21 cellular contexts compared by ENCODE assay signal in genomic region chr4:65259251-65259650, GRCh38.
A peak's percentile ranks its signal among the peaks of the same experiment; 100 is the strongest.
DNase-seq lines count a peak whose midpoint lies in the region; ATAC-seq, FAIRE-seq and TF ChIP-seq lines count a peak whose summit lies in the region.
"Had no signal": no experiment of that assay in that cellular context is flagged by ENCODE, and none has a peak within 500 bp of the region (broad histone marks: within the 10 kb centered on the region; RNA-seq: fewer than 3 reads in every experiment).

No MANE protein-coding gene starts in this region.

- H3K4me1 Mint-ChIP-seq in GM23338 = peaks cover 14% of the 10 kb centered on the region; the same call in 2 of the 3 replicates
- H3K4me1 Mint-ChIP-seq in naive thymus-derived CD8-positive, alpha-beta T cell = no peaks in the 10 kb centered on the region
- H3K4me1 Mint-ChIP-seq in CD4-positive, alpha-beta memory T cell = no peaks in the 10 kb centered on the region
- H3K4me1 Mint-ChIP-seq: B cell; CD4-positive, CD25-positive, alpha-beta regulatory T cell; CD8-positive, alpha-beta memory T cell had no signal

- H3K9ac ChIP-seq in Loucy (ENCODE audit: low read depth, low read length, poor library complexity, severe bottlenecking) = no peak overlapping the region
- no peak overlapping the region for H3K9ac ChIP-seq in endothelial cell of umbilical vein (replicated peaks; ENCODE audit: extremely low read depth, insufficient read depth, low read length)
- H3K9ac ChIP-seq: BLaER1 had no signal

- CTCF ChIA-PET in endothelial cell of umbilical vein (lab: Charles Lee) = no interaction called here
- CTCF ChIA-PET in CD4-positive, alpha-beta memory T cell (lab: Charles Lee; ENCODE audit: partially characterized antibody) = no interaction called here

- no peak for FAIRE-seq in endothelial cell of umbilical vein (lab: Jason Lieb, UNC)
- FAIRE-seq: A204.1, GM12891, GM18507, H1 had no signal

- TF ChIP-seq CTCF in GM23338 (conservative IDR thresholded peaks at IDR 0.05; ENCODE audit: low read depth in 2 of 2) (no peak), Loucy (conservative IDR thresholded peaks at IDR 0.05; ENCODE audit: low read length) (no peak), endothelial cell of umbilical vein (IDR thresholded peaks at IDR 0.05; ENCODE audit: extremely low read depth in 1 of 2, insufficient read depth in 1 of 2, low read depth in 1 of 2, low read length in 2 of 2) (no peak)

- no peaks in the 10 kb centered on the region for H3K27me3 ChIP-seq in GM23338 (ENCODE audit: insufficient read depth)
- H3K27me3 ChIP-seq in Loucy (ENCODE audit: insufficient read depth, low read length, poor library complexity, severe bottlenecking) = no peaks in the 10 kb centered on the region
- no peaks in the 10 kb centered on the region for H3K27me3 ChIP-seq in endothelial cell of umbilical vein (ENCODE audit: control insufficient read depth in 2 of 2, insufficient read depth in 2 of 2, low read length in 2 of 2)
- H3K27me3 ChIP-seq in CD4-positive, alpha-beta memory T cell (ENCODE audit: insufficient read depth, low read length) = no peaks in the 10 kb centered on the region
- H3K27me3 ChIP-seq: BLaER1 had no signal

- no peak overlapping the region for H2AFZ ChIP-seq in GM23338
- peak overlapping the region; percentile 55; the same call in 1 of the 2 replicates for H2AFZ ChIP-seq in Loucy (ENCODE audit: low read length)
- peak overlapping the region; percentile 20 for H2AFZ ChIP-seq in endothelial cell of umbilical vein (ENCODE audit: low read depth, low read length)

- POLR2A ChIA-PET in endothelial cell of umbilical vein (lab: Charles Lee) = no interaction called here
- POLR2A ChIA-PET in naive thymus-derived CD8-positive, alpha-beta T cell (lab: Charles Lee) = no interaction called here
- POLR2A ChIA-PET in CD4-positive, alpha-beta memory T cell (lab: Charles Lee; ENCODE audit: partially characterized antibody) = no interaction called here

- intact Hi-C loops in endothelial cell of umbilical vein (cut with micrococcal nuclease) = no loop called here
- intact Hi-C loops in CD4-positive, alpha-beta memory T cell (cut with micrococcal nuclease) = no loop called here

- no peaks in the 10 kb centered on the region for H3K9me3 Mint-ChIP-seq in GM23338
- peaks cover 0 to 6% (median 3%) of the 10 kb centered on the region in 9 donors for H3K9me3 Mint-ChIP-seq in naive thymus-derived CD8-positive, alpha-beta T cell
- peaks cover 0 to 9% (median 4%) of the 10 kb centered on the region in 8 donors for H3K9me3 Mint-ChIP-seq in CD4-positive, alpha-beta memory T cell

- dilution Hi-C loops in endothelial cell of umbilical vein (cut with MboI; ENCODE audit: extremely low pct_ligation_motif_present, low sequenced_read_pairs) = no loop called here

- no peaks in the 10 kb centered on the region for H3K9me3 ChIP-seq in Loucy (ENCODE audit: insufficient read depth, low read depth, low read length)
- H3K9me3 ChIP-seq in endothelial cell of umbilical vein (replicated peaks; ENCODE audit: control insufficient read depth, insufficient read depth, low read length) = no peaks in the 10 kb centered on the region
- H3K9me3 ChIP-seq in CD4-positive, alpha-beta memory T cell (ENCODE audit: control insufficient read depth in 1 of 2, low read length in 2 of 2) = peaks cover 0 to 2% of the 10 kb centered on the region in 2 donors
- H3K9me3 ChIP-seq: BLaER1 had no signal

- H3K9me2 ChIP-seq in GM23338 (ENCODE audit: insufficient read depth) = no peaks in the 10 kb centered on the region
- H3K9me2 ChIP-seq in Loucy (replicated peaks; ENCODE audit: low read depth, low read length) = 0 out of 2 replicates have a peak, but pooled peaks cover 4% of the 10 kb centered on the region

- H3F3A ChIP-seq in GM23338 (replicated peaks; ENCODE audit: low read depth) (no peaks in the 10 kb centered on the region), Loucy (ENCODE audit: low read depth) (no peaks in the 10 kb centered on the region)

- H3K4me1 ChIP-seq in GM23338 (ENCODE audit: insufficient read depth) = peaks cover 8% of the 10 kb centered on the region
- no peaks in the 10 kb centered on the region for H3K4me1 ChIP-seq in Loucy (ENCODE audit: insufficient read depth, low read length, poor library complexity, severe bottlenecking)
- H3K4me1 ChIP-seq in endothelial cell of umbilical vein (ENCODE audit: control insufficient read depth, extremely low read depth, insufficient read depth, low read length) = no peaks in the 10 kb centered on the region
- no peaks in the 10 kb centered on the region for H3K4me1 ChIP-seq in CD4-positive, alpha-beta memory T cell (ENCODE audit: insufficient read depth, low read length)
- H3K4me1 ChIP-seq: BLaER1 had no signal

- no peaks in the 10 kb centered on the region for H3K9me1 ChIP-seq in endothelial cell of umbilical vein (replicated peaks; ENCODE audit: control insufficient read depth, extremely low read depth, insufficient read depth, low read length)

- no peaks in the 10 kb centered on the region for H3K36me3 ChIP-seq in GM23338 (ENCODE audit: insufficient read depth)
- no peaks in the 10 kb centered on the region for H3K36me3 ChIP-seq in Loucy (ENCODE audit: insufficient read depth, low read length)
- H3K36me3 ChIP-seq in endothelial cell of umbilical vein (ENCODE audit: control insufficient read depth in 2 of 2, extremely low read depth in 1 of 2, insufficient read depth in 2 of 2, low read length in 2 of 2) = no peaks in the 10 kb centered on the region
- H3K36me3 ChIP-seq in CD4-positive, alpha-beta memory T cell (ENCODE audit: insufficient read depth, low read length) = no peaks in the 10 kb centered on the region
- H3K36me3 ChIP-seq: BLaER1 had no signal

- no peaks in the 10 kb centered on the region for H3K27me3 Mint-ChIP-seq in GM23338 (ENCODE audit: insufficient read depth, low read depth, poor library complexity)
- H3K27me3 Mint-ChIP-seq in naive thymus-derived CD8-positive, alpha-beta T cell = no peaks in the 10 kb centered on the region
- no peaks in the 10 kb centered on the region for H3K27me3 Mint-ChIP-seq in CD4-positive, alpha-beta memory T cell
- H3K27me3 Mint-ChIP-seq: B cell; CD4-positive, CD25-positive, alpha-beta regulatory T cell; CD8-positive, alpha-beta memory T cell had no signal

- peak overlapping the region; percentile 26; the same call in 1 of the 2 replicates for H3K4me2 ChIP-seq in GM23338
- H3K4me2 ChIP-seq in Loucy (ENCODE audit: low read depth, low read length, poor library complexity, severe bottlenecking) = no peak overlapping the region
- no peak overlapping the region for H3K4me2 ChIP-seq in endothelial cell of umbilical vein (ENCODE audit: insufficient read depth, low read length)
- H3K4me2 ChIP-seq: BLaER1 had no signal

- no peak overlapping the region for H3K27ac ChIP-seq in GM23338 (ENCODE audit: low read depth)
- no peak overlapping the region for H3K27ac ChIP-seq in endothelial cell of umbilical vein (ENCODE audit: insufficient read depth, low read depth, low read length)
- H3K27ac ChIP-seq in CD4-positive, alpha-beta memory T cell (ENCODE audit: low read depth, low read length) = no peak overlapping the region
- H3K27ac ChIP-seq: 22Rv1, BLaER1, C4-2B had no signal

- ATAC-seq in GM23338 = no peak
- no peak for ATAC-seq in naive thymus-derived CD8-positive, alpha-beta T cell
- no peak for ATAC-seq in HG02938 (IDR thresholded peaks at IDR 0.05; ENCODE audit: unreplicated experiment)

- no peak overlapping the region for H3K4me3 Mint-ChIP-seq in GM23338
- H3K4me3 Mint-ChIP-seq in naive thymus-derived CD8-positive, alpha-beta T cell = no peak overlapping the region
- H3K4me3 Mint-ChIP-seq in CD4-positive, alpha-beta memory T cell = no peak overlapping the region
- H3K4me3 Mint-ChIP-seq: B cell; CD4-positive, CD25-positive, alpha-beta regulatory T cell; CD8-positive, alpha-beta memory T cell; HFFc6 had no signal

- DNase-seq in GM23338 (ENCODE audit: low spot score) (no peak), endothelial cell of umbilical vein (ENCODE audit: low read depth, low spot score) (no peak)
- no peak for DNase-seq in naive thymus-derived CD8-positive, alpha-beta T cell
- no peak for DNase-seq in CD4-positive, alpha-beta memory T cell
- DNase-seq: CD4-positive, CD25-positive, alpha-beta regulatory T cell; CD8-positive, alpha-beta memory T cell; DMS 273 treated with DMSO at 0.1 percent for 48 hours; DMS79 treated with DMSO at 0.1 percent for 48 hours; GF-D8; H7; HFFc6 had no signal

- no peaks in the 10 kb centered on the region for H4K20me1 ChIP-seq in GM23338 (replicated peaks; ENCODE audit: insufficient read depth)
- H4K20me1 ChIP-seq in Loucy (ENCODE audit: insufficient read depth, low read length, poor library complexity, severe bottlenecking) = no peaks in the 10 kb centered on the region
- H4K20me1 ChIP-seq in endothelial cell of umbilical vein (replicated peaks; ENCODE audit: control insufficient read depth, extremely low read depth, insufficient read depth, low read length) = no peaks in the 10 kb centered on the region
- H4K20me1 ChIP-seq: BLaER1 had no signal

- no TSS peak for BruUV-seq in endothelial cell of umbilical vein (replicated peaks; lab: Mats Ljungman, UMichigan)

- H3K79me2 ChIP-seq in GM23338 (replicated peaks; ENCODE audit: insufficient read depth) = no peaks in the 10 kb centered on the region
- H3K79me2 ChIP-seq in Loucy (ENCODE audit: insufficient read depth, low read length) = no peaks in the 10 kb centered on the region
- H3K79me2 ChIP-seq in endothelial cell of umbilical vein (ENCODE audit: control insufficient read depth, insufficient read depth, low read length) = no peaks in the 10 kb centered on the region

- no peak overlapping the region for H3K4me3 ChIP-seq in GM23338
- no peak overlapping the region for H3K4me3 ChIP-seq in Loucy (ENCODE audit: low read length, poor library complexity, severe bottlenecking)
- no peak overlapping the region for H3K4me3 ChIP-seq in endothelial cell of umbilical vein (replicated peaks in 1 of 3; ENCODE audit: insufficient read depth in 1 of 3, low read depth in 1 of 3, low read length in 3 of 3)
- H3K4me3 ChIP-seq in CD4-positive, alpha-beta memory T cell (ENCODE audit: low read length in 2 of 2) = no peak overlapping the region
- H3K4me3 ChIP-seq: BLaER1 had no signal

- TF ChIP-seq POLR2A in endothelial cell of umbilical vein (IDR thresholded peaks at IDR 0.05; ENCODE audit: low read depth, low read length) = no peak

- no peaks in the 10 kb centered on the region for H3K36me3 Mint-ChIP-seq in GM23338 (ENCODE audit: low read depth)
- H3K36me3 Mint-ChIP-seq in naive thymus-derived CD8-positive, alpha-beta T cell = no peaks in the 10 kb centered on the region
- no peaks in the 10 kb centered on the region for H3K36me3 Mint-ChIP-seq in CD4-positive, alpha-beta memory T cell
- H3K36me3 Mint-ChIP-seq: CD4-positive, CD25-positive, alpha-beta regulatory T cell; CD8-positive, alpha-beta memory T cell had no signal

- peak overlapping the region; percentile 70 for H3K27ac Mint-ChIP-seq in GM23338
- no peak overlapping the region for H3K27ac Mint-ChIP-seq in naive thymus-derived CD8-positive, alpha-beta T cell
- no peak overlapping the region for H3K27ac Mint-ChIP-seq in CD4-positive, alpha-beta memory T cell
- H3K27ac Mint-ChIP-seq: B cell; CD4-positive, CD25-positive, alpha-beta regulatory T cell; CD8-positive, alpha-beta memory T cell; HFFc6 had no signal

TF ChIP-seq in GM23338, 12 proteins besides CTCF, POLR2A, EP300 and RAD21 (continues in another document):
- peak; percentile 3; the same call in 1 of the 2 replicates for TF ChIP-seq NANOG (IDR thresholded peaks at IDR 0.05; ENCODE audit: borderline replicate concordance)
